22 cellular contexts compared by ENCODE assay signal in the genomic region with DNA sequence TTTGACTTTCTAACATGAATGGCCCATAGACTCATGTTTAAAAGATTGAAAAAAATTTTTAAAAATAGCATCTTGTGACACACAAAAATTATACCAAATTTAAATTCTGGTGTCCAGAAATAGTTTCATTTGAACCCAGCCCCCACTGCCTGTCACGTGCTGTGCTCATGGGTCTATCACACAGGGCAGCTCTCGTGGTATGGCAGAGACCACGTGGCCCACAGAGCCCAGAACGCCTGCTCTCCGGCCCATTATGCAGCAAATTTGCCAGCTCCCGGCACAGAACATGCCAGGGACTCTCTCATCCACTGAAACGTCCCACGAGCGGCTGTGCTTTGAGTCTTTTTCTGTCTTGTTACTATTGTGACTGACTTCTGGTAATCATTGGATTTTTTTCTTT.
DNase-seq lines count a peak whose midpoint lies in the region; ATAC-seq, FAIRE-seq and TF ChIP-seq lines count a peak whose summit lies in the region.
"Had no signal": no experiment of that assay in that cellular context is flagged by ENCODE, and none has a peak within 500 bp of the region (broad histone marks: within the 10 kb centered on the region; RNA-seq: fewer than 3 reads in every experiment).

No MANE protein-coding gene starts in this region.

- DNase-seq in K562 (ENCODE audit: extremely low read depth in 1 of 4, low spot score in 3 of 4): no peak
- no peak for DNase-seq in HepG2 (ENCODE audit: low spot score)
- peak; percentile 74 for DNase-seq in superior temporal gyrus (ENCODE audit: extremely low spot score)
- no peak for DNase-seq in left lung
- DNase-seq in NCI-H1694 (lab: John Stamatoyannopoulos, UW): no peak
- DNase-seq in HuH-7 (ENCODE audit: low spot score): no peak
- DNase-seq: GF-D8, KBM-7, MV-4-11, NCI-H1417 treated with DMSO at 0.1 percent for 48 hours, NCI-H2029, NCI-H2171, NCI-H748 treated with DMSO at 0.1 percent for 48 hours, PC-9, SJCRH30 had no signal

- TF ChIP-seq POLR2A in K562 (conservative IDR thresholded peaks at IDR 0.05) (no peak), HepG2 (IDR thresholded peaks at IDR 0.05; ENCODE audit: insufficient read depth in 1 of 2, low read depth in 2 of 2, low read length in 2 of 2) (no peak)

- FAIRE-seq in K562 (lab: Jason Lieb, UNC) (no peak), HepG2 (lab: Jason Lieb, UNC) (no peak)
- FAIRE-seq: A204.1, GM12891, GM18507, H1 had no signal

- peaks cover 15 to 68% (median 58%) of the 10 kb centered on the region in 10 experiments for H3K4me1 ChIP-seq in BLaER1 treated with 17β-estradiol and CSF1 and Interleukin-3, amounts not matched to agents 10 nM and 100 nM
- peaks cover 0 to 13% of the 10 kb centered on the region in 2 experiments; a peak in 2 of 5 replicates for H3K4me1 ChIP-seq in K562 (replicated peaks in 1 of 2; ENCODE audit: control insufficient read depth in 2 of 2, insufficient read depth in 2 of 2, low read length in 2 of 2)
- peaks cover 52% of the 10 kb centered on the region for H3K4me1 ChIP-seq in HepG2 (ENCODE audit: insufficient read depth, low read length)
- H3K4me1 ChIP-seq in left lung: peaks cover 0 to 21% of the 10 kb centered on the region in 2 donors

- H3K4me2 ChIP-seq in BLaER1 treated with 17β-estradiol and CSF1 and Interleukin-3, amounts not matched to agents 10 nM and 100 nM: peak overlapping the region in 6 of 11 experiments; percentile 4 to 68 (median 55); a peak in 7 of 22 replicates
- no peak overlapping the region for H3K4me2 ChIP-seq in K562 (ENCODE audit: insufficient read depth, low read length)
- no peak overlapping the region for H3K4me2 ChIP-seq in HepG2 (ENCODE audit: low read depth, low read length)
- H3K4me2 ChIP-seq: PC-9 had no signal

- in situ Hi-C loops in K562 (cut with MboI) (no loop called here), HepG2 (cut with HindIII; ENCODE audit: extremely low pct_ligation_motif_present, low pct_unique_long_range_greater_than_20kb) (no loop called here)

- POLR2A ChIA-PET in K562 (lab: Yijun Ruan, JAX): interaction anchor here (0.6 kb wide), 1 partner anchor 381 kb away, joined by 3 read pairs; no protein-coding TSS in a partner anchor
- POLR2A ChIA-PET in HepG2 (lab: Yijun Ruan, JAX): no interaction called here

- TF ChIP-seq RAD21 in K562 (CRISPR knock-in tag; conservative IDR thresholded peaks at IDR 0.05 in 1 of 2, IDR thresholded peaks at IDR 0.05 in 1 of 2) (no peak), HepG2 (CRISPR knock-in tag; IDR thresholded peaks at IDR 0.05) (no peak)

- no peak overlapping the region for H2AFZ ChIP-seq in K562 (ENCODE audit: low read depth, low read length)
- H2AFZ ChIP-seq in HepG2 (ENCODE audit: low read length): no peak overlapping the region
- H2AFZ ChIP-seq: PC-9 had no signal

- H3K9me3 ChIP-seq in BLaER1 treated with 17β-estradiol and CSF1 and Interleukin-3, amounts not matched to agents 10 nM and 100 nM (replicated peaks in 1 of 11): peaks cover 0 to 11% (median 0%) of the 10 kb centered on the region in 11 experiments; a peak in 4 of 22 replicates
- H3K9me3 ChIP-seq in K562 (replicated peaks; ENCODE audit: control insufficient read depth, insufficient read depth, low read depth, low read length) (no peaks in the 10 kb centered on the region; the same call in 1 of the 2 replicates), HepG2 (ENCODE audit: low read length) (no peaks in the 10 kb centered on the region), left lung (no peaks in the 10 kb centered on the region)
- H3K9me3 ChIP-seq: SJCRH30 had no signal

- H3K9me1 ChIP-seq in K562 (ENCODE audit: control insufficient read depth, insufficient read depth, low read length): no peaks in the 10 kb centered on the region

- TF ChIP-seq EP300 in K562 (IDR thresholded peaks at IDR 0.05; ENCODE audit: low read length) (no peak), HepG2 (IDR thresholded peaks at IDR 0.05; ENCODE audit: low read depth in 2 of 2, low read length in 2 of 2) (no peak), HepG2 (CRISPR knock-in tag; IDR thresholded peaks at IDR 0.05; ENCODE audit: borderline replicate concordance) (no peak)

- no peaks in the 10 kb centered on the region for H3K79me2 ChIP-seq in K562 (ENCODE audit: control insufficient read depth, insufficient read depth, low read length)
- no peaks in the 10 kb centered on the region for H3K79me2 ChIP-seq in HepG2 (ENCODE audit: insufficient read depth, low read length)

- BruUV-seq in K562 (replicated peaks; lab: Mats Ljungman, UMichigan): no TSS peak
- BruUV-seq in HepG2 (replicated peaks; lab: Mats Ljungman, UMichigan): no TSS peak

- no peak overlapping the region for H3K27ac ChIP-seq in BLaER1 treated with 17β-estradiol and CSF1 and Interleukin-3, amounts not matched to agents 10 nM and 100 nM
- no peak overlapping the region for H3K27ac ChIP-seq in K562 (ENCODE audit: extremely low read depth, low read depth, low read length)
- no peak overlapping the region for H3K27ac ChIP-seq in HepG2 (ENCODE audit: extremely low read length, insufficient read depth, low read length)
- H3K27ac ChIP-seq in left lung: no peak overlapping the region
- H3K27ac ChIP-seq: C4-2B, PC-9, SJCRH30 had no signal

- no peak overlapping the region for H3K4me3 ChIP-seq in BLaER1 treated with 17β-estradiol and CSF1 and Interleukin-3, amounts not matched to agents 10 nM and 100 nM
- H3K4me3 ChIP-seq in K562 (no peak overlapping the region), HepG2 (replicated peaks in 1 of 3; ENCODE audit: insufficient read depth in 1 of 3, low read depth in 2 of 3, low read length in 3 of 3) (no peak overlapping the region), left lung (no peak overlapping the region)
- H3K4me3 ChIP-seq: PC-9, SJCRH30 had no signal

- intact Hi-C loops in K562 (cut with micrococcal nuclease) (no loop called here), HepG2 (cut with micrococcal nuclease; ENCODE audit: unreplicated experiment) (no loop called here), left lung (cut with DNase I) (no loop called here)

- WGBS in K562 (ENCODE audit: insufficient coverage, low coverage, missing lambda C conversion rate): under 1% methylated on average over 9 of the region's 9 CpGs
- WGBS in HepG2 (ENCODE audit: low lambda C conversion rate): 33% methylated on average over 9 of the region's 9 CpGs

- ATAC-seq in K562: no peak
- no peak for ATAC-seq in HepG2
- no peak for ATAC-seq in left lung
- no peak for ATAC-seq in HG03159 (IDR thresholded peaks at IDR 0.05; ENCODE audit: unreplicated experiment)

- TF ChIP-seq CTCF in K562 (IDR thresholded peaks at IDR 0.05 in 2 of 3, conservative IDR thresholded peaks at IDR 0.05 in 1 of 3; ENCODE audit: insufficient read depth in 2 of 3, low read depth in 1 of 3, low read length in 3 of 3) (no peak), HepG2 (CRISPR knock-in tag; IDR thresholded peaks at IDR 0.05) (no peak), left lung (IDR thresholded peaks at IDR 0.05) (no peak)

- H4K20me1 ChIP-seq in BLaER1 treated with 17β-estradiol and CSF1 and Interleukin-3, amounts not matched to agents 10 nM and 100 nM: no peaks in the 10 kb centered on the region
- no peaks in the 10 kb centered on the region for H4K20me1 ChIP-seq in K562 (replicated peaks; ENCODE audit: control insufficient read depth, insufficient read depth, low read length)
- H4K20me1 ChIP-seq in HepG2 (ENCODE audit: insufficient read depth, low read length): no peaks in the 10 kb centered on the region

- peaks cover 0 to 55% (median 0%) of the 10 kb centered on the region in 11 experiments; a peak in 9 of 22 replicates for H3K27me3 ChIP-seq in BLaER1 treated with 17β-estradiol and CSF1 and Interleukin-3, amounts not matched to agents 10 nM and 100 nM
- H3K27me3 ChIP-seq in K562 (ENCODE audit: control insufficient read depth in 2 of 2, insufficient read depth in 2 of 2, low read length in 2 of 2) (peaks cover 25 to 76% of the 10 kb centered on the region in 2 experiments), HepG2 (ENCODE audit: control insufficient read depth in 1 of 2, insufficient read depth in 2 of 2, low read length in 2 of 2) (peaks cover 5 to 17% of the 10 kb centered on the region in 2 experiments; a peak in 3 of 5 replicates), left lung (no peaks in the 10 kb centered on the region)
- H3K27me3 ChIP-seq: SJCRH30 had no signal

- no peaks in the 10 kb centered on the region for H3K36me3 ChIP-seq in BLaER1 treated with 17β-estradiol and CSF1 and Interleukin-3, amounts not matched to agents 10 nM and 100 nM
- no peaks in the 10 kb centered on the region for H3K36me3 ChIP-seq in K562 (ENCODE audit: control insufficient read depth, insufficient read depth, low read length)
- H3K36me3 ChIP-seq in HepG2 (replicated peaks in 1 of 2; ENCODE audit: control insufficient read depth in 1 of 2, insufficient read depth in 2 of 2, low read length in 2 of 2): no peaks in the 10 kb centered on the region
- no peaks in the 10 kb centered on the region for H3K36me3 ChIP-seq in left lung
- H3K36me3 ChIP-seq: SJCRH30 had no signal

- CTCF ChIA-PET in K562 (lab: Yijun Ruan, JAX; ENCODE audit: low intra/inter-chr PET ratio): no interaction called here
- CTCF ChIA-PET in HepG2 (lab: Yijun Ruan, JAX; ENCODE audit: low intra/inter-chr PET ratio, low total read pairs): no interaction called here

- H3K9ac ChIP-seq in BLaER1 treated with 17β-estradiol and CSF1 and Interleukin-3, amounts not matched to agents 10 nM and 100 nM: no peak overlapping the region
- H3K9ac ChIP-seq in K562 (ENCODE audit: insufficient read depth in 1 of 2, low read depth in 2 of 2, low read length in 2 of 2) (no peak overlapping the region), HepG2 (ENCODE audit: insufficient read depth, low read depth, low read length) (no peak overlapping the region)

TF ChIP-seq in K562, 482 proteins besides CTCF, POLR2A, EP300 and RAD21:
- TF ChIP-seq, protein P1, sequence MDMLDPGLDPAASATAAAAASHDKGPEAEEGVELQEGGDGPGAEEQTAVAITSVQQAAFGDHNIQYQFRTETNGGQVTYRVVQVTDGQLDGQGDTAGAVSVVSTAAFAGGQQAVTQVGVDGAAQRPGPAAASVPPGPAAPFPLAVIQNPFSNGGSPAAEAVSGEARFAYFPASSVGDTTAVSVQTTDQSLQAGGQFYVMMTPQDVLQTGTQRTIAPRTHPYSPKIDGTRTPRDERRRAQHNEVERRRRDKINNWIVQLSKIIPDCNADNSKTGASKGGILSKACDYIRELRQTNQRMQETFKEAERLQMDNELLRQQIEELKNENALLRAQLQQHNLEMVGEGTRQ (CRISPR knock-in tag; IDR thresholded peaks at IDR 0.05): peak; percentile 52
- no peak for TF ChIP-seq EHMT2 (IDR thresholded peaks at IDR 0.05)

TF ChIP-seq in HepG2, 621 proteins besides CTCF, POLR2A, EP300 and RAD21 (continues in another document):
- TF ChIP-seq ZC3H13 (CRISPR knock-in tag; IDR thresholded peaks at IDR 0.05): no peak
- no peak for TF ChIP-seq ZKSCAN8 (CRISPR knock-in tag; IDR thresholded peaks at IDR 0.05; ENCODE audit: borderline replicate concordance)
- no peak for TF ChIP-seq MIER2 (CRISPR knock-in tag; IDR thresholded peaks at IDR 0.05)
- 0 out of 2 replicates have a peak, but pooled peaks have one; percentile 19 for TF ChIP-seq MED1 (CRISPR knock-in tag; IDR thresholded peaks at IDR 0.05)

Comparison
In these comparisons a context has a peak if more than half of its experiments do, and no peak if none do; other contexts are left out.
1. H3K4me2 ChIP-seq: peak in BLaER1 treated with 17β-estradiol and CSF1 and Interleukin-3, amounts not matched to agents 10 nM and 100 nM (6 of 11); none in K562 (single experiment) and HepG2 (single experiment).